ENCODE assay signal across 9 cellular contexts in genomic region chr19:30664358-30665058, GRCh38.
DNase-seq lines count a peak whose midpoint lies in the region; ATAC-seq and TF ChIP-seq lines count a peak whose summit lies in the region.
"Had no signal": no experiment of that assay in that cellular context is flagged by ENCODE, and none has a peak within 500 bp of the region (broad histone marks: within the 10 kb centered on the region; RNA-seq: fewer than 3 reads in every experiment).

No MANE protein-coding gene starts in this region.

- no peak for TF ChIP-seq POLR2A in gastroesophageal sphincter (IDR thresholded peaks at IDR 0.05)

- H2AK5ac ChIP-seq in H9 (ENCODE audit: insufficient read length, low read length), result no peak overlapping the region

- H2BK15ac ChIP-seq in H9 (ENCODE audit: low read depth, low read length), result no peak overlapping the region

- no peak overlapping the region for H3K18ac ChIP-seq in H9 (ENCODE audit: insufficient read length, low read depth, low read length)

- H2AFZ ChIP-seq in H9 (ENCODE audit: low read length), result no peak overlapping the region

- no peak overlapping the region for H3K23ac ChIP-seq in H9 (ENCODE audit: insufficient read length, low read depth, low read length)

- no peaks in the 10 kb centered on the region for H3K79me1 ChIP-seq in H9 (ENCODE audit: insufficient read depth, low read depth, low read length, poor library complexity, severe bottlenecking)

- H3T11ph ChIP-seq in H9 (ENCODE audit: low read length), result no peak overlapping the region

- H3K27ac ChIP-seq in H9 (ENCODE audit: insufficient read length, low read depth, low read length) (no peak overlapping the region), SJCRH30 (peak overlapping the region; percentile 97), gastroesophageal sphincter (peak overlapping the region in 3 of 4 donors; percentile 0 to 34 (median 30))

- no peak overlapping the region for H3K4me3 Mint-ChIP-seq in H9

- no peak overlapping the region for H2BK20ac ChIP-seq in H9 (ENCODE audit: low read depth, low read length, poor library complexity, severe bottlenecking)

- no peak overlapping the region for H3K56ac ChIP-seq in H9 (ENCODE audit: insufficient read length, low read depth, low read length)

- H3K23me2 ChIP-seq in H9 (ENCODE audit: insufficient read length, low read depth, low read length, poor library complexity, severe bottlenecking), result no peaks in the 10 kb centered on the region

- no peaks in the 10 kb centered on the region for H3K27me3 ChIP-seq in H9 (ENCODE audit: insufficient read depth, low read length)
- no peaks in the 10 kb centered on the region for H3K27me3 ChIP-seq in SJCRH30
- H3K27me3 ChIP-seq in gastroesophageal sphincter, result peaks cover 25% of the 10 kb centered on the region

- H3K36me3 Mint-ChIP-seq in H9 (ENCODE audit: insufficient read depth in 1 of 3, low read depth in 3 of 3), result no peaks in the 10 kb centered on the region

- H3K9ac ChIP-seq in H9 (ENCODE audit: extremely low read depth, insufficient read length, low read length), result no peak overlapping the region

- DNase-seq in H9 (peak; percentile 53), SJCRH30 (peak; percentile 63 to 81), retina (peak; percentile 63), NCI-H524 treated with DMSO at 0.1 percent for 48 hours (lab: John Stamatoyannopoulos, UW) (no peak)
- no peak for DNase-seq in stimulated activated naive CD4-positive, alpha-beta T cell (lab: John Stamatoyannopoulos, UW)
- no peak for DNase-seq in activated CD8-positive, alpha-beta memory T cell treated with anti-CD3 and anti-CD28 coated beads for 24 hours
- DNase-seq: NCI-H2029 treated with DMSO at 0.1 percent for 48 hours had no signal

- H4K5ac ChIP-seq in H9 (ENCODE audit: insufficient read length, low read depth, low read length), result no peak overlapping the region

- H3K4me2 ChIP-seq in H9 (ENCODE audit: insufficient read depth, insufficient read length, low read length), result no peak overlapping the region

- no peaks in the 10 kb centered on the region for H3K79me2 ChIP-seq in H9 (ENCODE audit: insufficient read depth, low read length)

- no peaks in the 10 kb centered on the region for H3K36me3 ChIP-seq in SJCRH30
- no peaks in the 10 kb centered on the region for H3K36me3 ChIP-seq in gastroesophageal sphincter

- no peaks in the 10 kb centered on the region for H3K9me3 ChIP-seq in H9 (ENCODE audit: control insufficient read depth, low read depth, low read length)
- H3K9me3 ChIP-seq in SJCRH30 (replicated peaks), result no peaks in the 10 kb centered on the region
- no peaks in the 10 kb centered on the region for H3K9me3 ChIP-seq in gastroesophageal sphincter

- H4K91ac ChIP-seq in H9 (ENCODE audit: insufficient read length, low read depth, low read length), result no peak overlapping the region

- no peaks in the 10 kb centered on the region; a peak in 1 of 5 replicates for H3K9me3 Mint-ChIP-seq in H9

- no peak overlapping the region for H3K4ac ChIP-seq in H9 (ENCODE audit: low read depth, low read length)

- TF ChIP-seq CTCF in H9 (conservative IDR thresholded peaks at IDR 0.05) (peak; percentile 74), gastroesophageal sphincter (IDR thresholded peaks at IDR 0.05) (peak in 2 of 4 experiments; percentile 7 to 35)

- ATAC-seq in gastroesophageal sphincter (peak; percentile 63), GM21367 (IDR thresholded peaks at IDR 0.05; ENCODE audit: unreplicated experiment) (no peak)

- H4K8ac ChIP-seq in H9 (replicated peaks; ENCODE audit: insufficient read length, low read depth, low read length), result no peak overlapping the region

- peaks cover 30 to 34% of the 10 kb centered on the region in 2 experiments for H3K4me1 Mint-ChIP-seq in H9

- H3K27ac Mint-ChIP-seq in H9, result peak overlapping the region in 1 of 3 experiments; percentile 87; a peak in 3 of 7 replicates

- TF ChIP-seq EP300 in gastroesophageal sphincter (IDR thresholded peaks at IDR 0.05), result no peak

- no CpG with 5 or more reads among the region's 11 CpGs for WGBS in H9 (ENCODE audit: extremely low coverage, insufficient read length, low lambda C conversion rate)
- 49 to 60% methylated on average over 1 to 6 of the region's 11 CpGs for WGBS in gastroesophageal sphincter (ENCODE audit: low coverage in 1 of 2), 2 donors

- H3K14ac ChIP-seq in H9 (ENCODE audit: insufficient read depth, low read length), result no peak overlapping the region

- H3K4me3 ChIP-seq in SJCRH30 (no peak overlapping the region), gastroesophageal sphincter (no peak overlapping the region)

- H3K4me1 ChIP-seq in H9 (ENCODE audit: insufficient read depth, low read length), result no peaks in the 10 kb centered on the region; the same call in 1 of the 2 replicates
- peaks cover 38% of the 10 kb centered on the region for H3K4me1 ChIP-seq in SJCRH30
- peaks cover 0 to 45% (median 3%) of the 10 kb centered on the region in 3 donors for H3K4me1 ChIP-seq in gastroesophageal sphincter

- H4K20me1 ChIP-seq in H9 (ENCODE audit: control insufficient read depth, insufficient read depth, insufficient read length), result no peaks in the 10 kb centered on the region

- no peak overlapping the region for H2BK12ac ChIP-seq in H9 (ENCODE audit: insufficient read length, low read depth, low read length)

- H2BK120ac ChIP-seq in H9 (ENCODE audit: low read depth, low read length, poor library complexity, severe bottlenecking), result no peak overlapping the region

- H3K27me3 Mint-ChIP-seq in H9 (ENCODE audit: low read depth), result peaks cover 8% of the 10 kb centered on the region

- no peak overlapping the region for H2BK5ac ChIP-seq in H9 (ENCODE audit: insufficient read length, low read length)

Comparison
In these comparisons a context has a peak if more than half of its experiments do, and no peak if none do; other contexts are left out.
1. DNase-seq: peak in H9 (single experiment), SJCRH30 (2 of 2) and retina (single experiment); none in stimulated activated naive CD4-positive, alpha-beta T cell (0 of 6), activated CD8-positive, alpha-beta memory T cell treated with anti-CD3 and anti-CD28 coated beads for 24 hours (single experiment) and NCI-H524 treated with DMSO at 0.1 percent for 48 hours (single experiment).